Comparison of ENCODE assay signal across 24 cellular contexts in genomic region chr14:34027130-34027989, GRCh38.
"Had no signal": no experiment of that assay in that cellular context is flagged by ENCODE, and none has a peak within 500 bp of the region (broad histone marks: within the 10 kb centered on the region; RNA-seq: fewer than 3 reads in every experiment).

No MANE protein-coding gene starts in this region.

- ATAC-seq: activated CD4-positive, alpha-beta T cell treated with anti-CD3 and anti-CD28 coated beads for 36 hours; activated T-cell treated with anti-CD3 and anti-CD28 coated beads, Interleukin-2, amount 50 U/mL, for 4 hours; activated T-helper 17 cell treated with anti-CD3 and anti-CD28 coated beads, Interleukin-2, amount 50 U/mL, for 72 hours had no signal

- H3K9me3 Mint-ChIP-seq: activated naive CD4-positive, alpha-beta T cell treated with anti-CD3 and anti-CD28 coated beads for 36 hours; activated T-cell treated with anti-CD3 and anti-CD28 coated beads, Interleukin-2, amount 50 U/mL, for 4 hours; activated T-helper 17 cell treated with anti-CD3 and anti-CD28 coated beads, Interleukin-2, amount 50 U/mL, for 72 hours had no signal

- H3K27ac Mint-ChIP-seq: activated CD4-positive, alpha-beta T cell treated with anti-CD3 and anti-CD28 coated beads for 36 hours; activated naive CD4-positive, alpha-beta T cell treated with anti-CD3 and anti-CD28 coated beads for 36 hours; activated naive CD8-positive, alpha-beta T cell; activated T-helper 17 cell treated with anti-CD3 and anti-CD28 coated beads, Interleukin-2, amount 50 U/mL, for 72 hours had no signal

- H3K4me3 Mint-ChIP-seq: activated CD4-positive, alpha-beta T cell treated with anti-CD3 and anti-CD28 coated beads for 36 hours; activated naive CD4-positive, alpha-beta T cell treated with anti-CD3 and anti-CD28 coated beads for 36 hours; activated naive CD8-positive, alpha-beta T cell; activated T-cell treated with anti-CD3 and anti-CD28 coated beads, Interleukin-2, amount 50 U/mL, for 4 hours; activated T-helper 17 cell treated with anti-CD3 and anti-CD28 coated beads, Interleukin-2, amount 50 U/mL, for 72 hours had no signal

- DNase-seq: activated CD4-positive, alpha-beta T cell treated with anti-CD3 and anti-CD28 coated beads for 36 hours; activated CD8-positive, alpha-beta memory T cell treated with anti-CD3 and anti-CD28 coated beads for 24 hours; activated gamma-delta T cell; activated naive CD4-positive, alpha-beta T cell treated with anti-CD3 and anti-CD28 coated beads for 36 hours; activated T-cell treated with anti-CD3 and anti-CD28 coated beads, Interleukin-2, amount 50 U/mL, for 4 hours; adrenal gland; aorta; caudate nucleus; Karpas-422; MM.1S; NCI-H1105; NCI-H1436; NCI-H1694 treated with DMSO at 0.1 percent for 48 hours; NCI-H2029 treated with DMSO at 0.1 percent for 48 hours; NCI-H345; NCI-H510A; NCI-H526 treated with DMSO at 0.1 percent for 48 hours; Peyer's patch; Right ventricle myocardium superior; SJCRH30; SK-N-SH; WERI-Rb-1 had no signal

- H3K4me1 Mint-ChIP-seq: activated CD4-positive, alpha-beta T cell treated with anti-CD3 and anti-CD28 coated beads for 36 hours had no signal

- H3K36me3 Mint-ChIP-seq: activated naive CD8-positive, alpha-beta T cell had no signal

- H3K27me3 Mint-ChIP-seq: activated T-helper 17 cell treated with anti-CD3 and anti-CD28 coated beads, Interleukin-2, amount 50 U/mL, for 72 hours had no signal
